ENCODE assay signal across 1 cellular context in the genomic region with DNA sequence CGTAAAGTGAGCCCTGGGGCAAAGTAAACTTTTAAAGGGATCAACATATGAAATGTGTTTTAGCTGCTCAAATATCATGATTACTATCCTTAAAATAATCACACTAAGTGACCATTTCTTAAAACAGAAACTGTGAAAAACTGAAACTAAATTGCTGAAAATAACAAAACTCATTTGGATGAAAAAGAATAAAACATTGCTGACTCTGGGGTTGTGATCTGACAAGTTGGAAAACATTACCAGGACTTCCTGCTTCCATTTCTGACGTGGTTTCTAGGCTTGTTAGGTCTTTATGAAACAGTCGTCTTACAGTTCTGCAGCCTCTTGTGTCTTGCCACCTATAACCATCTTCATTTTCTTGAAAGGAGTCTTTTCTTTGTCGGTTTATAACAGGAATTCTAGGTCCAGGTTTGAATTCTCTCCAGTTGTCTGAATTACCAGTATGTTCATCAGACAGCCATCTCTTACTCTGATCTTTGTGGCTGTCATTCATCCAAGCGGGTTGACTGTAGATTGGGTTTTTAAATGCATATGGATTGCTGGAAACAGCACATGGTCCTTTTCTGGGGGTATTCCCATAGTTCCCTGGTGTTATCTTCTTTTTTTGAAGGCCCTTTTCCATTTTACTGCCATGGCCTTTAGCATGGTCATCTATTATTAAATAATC.
TF ChIP-seq lines count a peak whose summit lies in the region.

No MANE protein-coding gene starts in this region.

TF ChIP-seq in H1, 55 proteins besides CTCF, POLR2A, EP300 and RAD21 (continued from another document):
- TF ChIP-seq ATF3 (IDR thresholded peaks at IDR 0.05; ENCODE audit: insufficient read depth, low read depth, low read length) (no peak), GABPA (IDR thresholded peaks at IDR 0.05; ENCODE audit: borderline replicate concordance, insufficient read depth, low read length) (no peak), FOSL1 (IDR thresholded peaks at IDR 0.05; ENCODE audit: insufficient read depth, low read depth, low read length) (no peak), RFX5 (IDR thresholded peaks at IDR 0.05; ENCODE audit: borderline replicate concordance, low read depth, low read length) (no peak), CEBPB (IDR thresholded peaks at IDR 0.05; ENCODE audit: low read depth, low read length) (no peak), CTBP2 (IDR thresholded peaks at IDR 0.05; ENCODE audit: borderline replicate concordance, insufficient read depth, insufficient read length, low read length) (no peak), CBX5 (IDR thresholded peaks at IDR 0.05; ENCODE audit: low read depth, low read length) (no peak), KDM1A (IDR thresholded peaks at IDR 0.05; ENCODE audit: borderline replicate concordance, low read length) (no peak), ZNF274 (IDR thresholded peaks at IDR 0.05; ENCODE audit: borderline replicate concordance, extremely low read depth, low read length) (no peak), CHD2 (IDR thresholded peaks at IDR 0.05; ENCODE audit: low read length) (no peak)
